In genomic region chr17:44115585-44116415, GRCh38 we compare ENCODE assay signal across 8 cellular contexts. TPM values are rescaled to one million over a fixed set of nuclear protein-coding genes. Genes with fewer than 3 reads are reported as not detected.
DNase-seq lines count a peak whose midpoint lies in the region; ATAC-seq and TF ChIP-seq lines count a peak whose summit lies in the region.

No MANE protein-coding gene starts in this region.

- H3K4me1 Mint-ChIP-seq in Caco-2 (ENCODE audit: low read depth, unreplicated experiment) = no peaks in the 10 kb centered on the region
- H3K4me1 Mint-ChIP-seq in activated naive CD8-positive, alpha-beta T cell treated with anti-CD3 and anti-CD28 coated beads for 36 hours = peaks cover 25% of the 10 kb centered on the region

- DNase-seq in Caco-2 (peak in 1 of 2 experiments; percentile 74), HuH-7 (ENCODE audit: low spot score) (peak; percentile 69), islet precursor cell (peak; percentile 79), uterus (peak in 1 of 2 donors; percentile 63), cerebellar nuclear complex (lab: John Stamatoyannopoulos, UW) (no peak), kidney glomerular epithelial cell (lab: John Stamatoyannopoulos, UW) (no peak)
- peak; percentile 27 for DNase-seq in activated naive CD8-positive, alpha-beta T cell treated with anti-CD3 and anti-CD28 coated beads for 36 hours

- H3K27me3 ChIP-seq in Caco-2 (replicated peaks; ENCODE audit: control insufficient read depth, insufficient read depth, low read length) = no peaks in the 10 kb centered on the region
- H3K27me3 ChIP-seq in uterus = no peaks in the 10 kb centered on the region

- POLR2A ChIA-PET in Caco-2 (lab: Charles Lee) = interaction anchor here (0.8 kb wide), 1 partner anchor 46 kb away, joined by 9 read pairs; the partner anchor contains the start of gene G6PC3

- CTCF ChIA-PET in Caco-2 (lab: Charles Lee) = interaction anchor here (0.6 to 2.9 kb wide), 15 partner anchors 8 to 152 kb away, joined by 3 to 38 read pairs (median 4); partner anchors contain the start of genes HDAC5 and TMUB2

- H3K4me3 ChIP-seq in Caco-2 (ENCODE audit: low read depth, low read length) (no peak overlapping the region), uterus (no peak overlapping the region)

- no peak for TF ChIP-seq POLR2A in uterus (IDR thresholded peaks at IDR 0.05)

- H3K36me3 ChIP-seq in Caco-2 (ENCODE audit: control insufficient read depth, insufficient read depth, low read length) (no peaks in the 10 kb centered on the region), uterus (no peaks in the 10 kb centered on the region)

- no peaks in the 10 kb centered on the region for H3K9me3 ChIP-seq in Caco-2
- H3K9me3 ChIP-seq in uterus = no peaks in the 10 kb centered on the region

- no peak for ATAC-seq in HG03175 (IDR thresholded peaks at IDR 0.05; ENCODE audit: unreplicated experiment)

- no peak overlapping the region for H3K27ac Mint-ChIP-seq in Caco-2 (ENCODE audit: unreplicated experiment)
- H3K27ac Mint-ChIP-seq in activated naive CD8-positive, alpha-beta T cell treated with anti-CD3 and anti-CD28 coated beads for 36 hours = no peak overlapping the region

- H3K27me3 Mint-ChIP-seq in Caco-2 (ENCODE audit: insufficient read depth, unreplicated experiment) = no peaks in the 10 kb centered on the region
- H3K27me3 Mint-ChIP-seq in activated naive CD8-positive, alpha-beta T cell treated with anti-CD3 and anti-CD28 coated beads for 36 hours = no peaks in the 10 kb centered on the region

- intact Hi-C loops in Caco-2 (cut with micrococcal nuclease; ENCODE audit: unreplicated experiment) (no loop called here), uterus (cut with DNase I; ENCODE audit: low total_unique reads) (no loop called here)

- no peaks in the 10 kb centered on the region for H3K36me3 Mint-ChIP-seq in Caco-2 (ENCODE audit: insufficient read depth, unreplicated experiment)
- H3K36me3 Mint-ChIP-seq in activated naive CD8-positive, alpha-beta T cell treated with anti-CD3 and anti-CD28 coated beads for 36 hours = no peaks in the 10 kb centered on the region

- H3K4me3 Mint-ChIP-seq in Caco-2 (ENCODE audit: unreplicated experiment) = no peak overlapping the region
- no peak overlapping the region for H3K4me3 Mint-ChIP-seq in activated naive CD8-positive, alpha-beta T cell treated with anti-CD3 and anti-CD28 coated beads for 36 hours

- BruUV-seq in Caco-2 (replicated peaks; lab: Mats Ljungman, UMichigan) = no TSS peak

- no peaks in the 10 kb centered on the region for H3K4me1 ChIP-seq in Caco-2
- H3K4me1 ChIP-seq in uterus = peaks cover 8 to 34% of the 10 kb centered on the region in 2 donors

- TF ChIP-seq CTCF in Caco-2 (IDR thresholded peaks at IDR 0.05; ENCODE audit: insufficient read depth in 1 of 2, low read depth in 1 of 2, low read length in 1 of 2, severe bottlenecking in 1 of 2, unreplicated experiment in 1 of 2) (peak; percentile 86 to 92), uterus (IDR thresholded peaks at IDR 0.05) (peak; percentile 65 to 68 (median 66))

- no peaks in the 10 kb centered on the region for H3K9me3 Mint-ChIP-seq in Caco-2 (ENCODE audit: unreplicated experiment)
- no peaks in the 10 kb centered on the region for H3K9me3 Mint-ChIP-seq in activated naive CD8-positive, alpha-beta T cell treated with anti-CD3 and anti-CD28 coated beads for 36 hours

- peak overlapping the region; percentile 14 to 22 for H3K27ac ChIP-seq in uterus

RNA-seq across cellular contexts. Expression of gene HDAC5, which starts 7.6 kb away (rescaled TPM):
- total RNA-seq in Caco-2 (2022) = 25.9 and 27.0 TPM in 2 replicates
- total RNA-seq in activated naive CD8-positive, alpha-beta T cell treated with anti-CD3 and anti-CD28 coated beads for 36 hours = 10 to 100 TPM; 18.2 to 18.7 TPM
- total RNA-seq in uterus = 10 to 100 TPM; 35.9 to 74.1 (median 58.0) TPM

RNA-seq across cellular contexts. Expression of gene HROB, which starts 25.9 kb away (rescaled TPM):
- total RNA-seq in Caco-2 (2022) = 15.2 and 17.0 TPM in 2 replicates
- total RNA-seq in activated naive CD8-positive, alpha-beta T cell treated with anti-CD3 and anti-CD28 coated beads for 36 hours = 10 to 100 TPM; 18.5 to 20.1 TPM
- 1 to 10 TPM in 2 of 4 donors, not detected in 2; 1.6 to 2.4 TPM for total RNA-seq in uterus

RNA-seq across cellular contexts. Expression of gene G6PC3, which starts 45.3 kb away (rescaled TPM):
- total RNA-seq in Caco-2 (2022) = 60.1 and 64.5 TPM in 2 replicates
- 10 to 100 TPM; 30.8 to 31.1 TPM for total RNA-seq in activated naive CD8-positive, alpha-beta T cell treated with anti-CD3 and anti-CD28 coated beads for 36 hours
- total RNA-seq in uterus = 10 to 100 TPM; 12.4 to 66.3 (median 33.8) TPM

RNA-seq across cellular contexts. Expression of gene LSM12, which starts 49.3 kb away (rescaled TPM):
- total RNA-seq in Caco-2 (2022) (83.1 and 85.5 TPM in 2 replicates), uterus (10 to 100 TPM; 24.5 to 49.8 (median 37.1) TPM)
- total RNA-seq in activated naive CD8-positive, alpha-beta T cell treated with anti-CD3 and anti-CD28 coated beads for 36 hours = 100 to 1,000 TPM; 103 to 110 TPM

RNA-seq across cellular contexts. Expression of gene ASB16, which starts 54.7 kb away (rescaled TPM):
- total RNA-seq in Caco-2 (2022) (0.26 TPM in 1 of 2 replicates, not detected in the other), uterus (1 to 10 TPM in 2 of 4 donors, under 1 TPM in 1, not detected in 1; 0.14 to 2.3 (median 1.3) TPM)
- total RNA-seq in activated naive CD8-positive, alpha-beta T cell treated with anti-CD3 and anti-CD28 coated beads for 36 hours = not detected

Comparison
In these comparisons a context has a peak if more than half of its experiments do, and no peak if none do; other contexts are left out.
1. DNase-seq: peak in HuH-7 (single experiment), activated naive CD8-positive, alpha-beta T cell treated with anti-CD3 and anti-CD28 coated beads for 36 hours (single experiment) and islet precursor cell (single experiment); none in cerebellar nuclear complex (0 of 2) and kidney glomerular epithelial cell (single experiment).